1 cellular context compared by ENCODE assay signal in genomic region chr9:93131599-93132286, GRCh38.
TF ChIP-seq lines count a peak whose summit lies in the region.

No MANE protein-coding gene starts in this region.

TF ChIP-seq in IMR-90, 13 proteins besides CTCF, POLR2A, EP300 and RAD21 (continued from another document):
- TF ChIP-seq RCOR1 (IDR thresholded peaks at IDR 0.05; ENCODE audit: insufficient replicate concordance, low read length) (no peak), MAZ (IDR thresholded peaks at IDR 0.05; ENCODE audit: borderline replicate concordance, low read depth, low read length) (no peak), RFX5 (IDR thresholded peaks at IDR 0.05; ENCODE audit: low read depth, low read length) (no peak), SMC3 (IDR thresholded peaks at IDR 0.05; ENCODE audit: low read depth, low read length) (no peak), FOS (IDR thresholded peaks at IDR 0.05; ENCODE audit: low read depth, low read length) (no peak), CHD1 (IDR thresholded peaks at IDR 0.05; ENCODE audit: low read depth, low read length) (no peak), NFE2L2 (IDR thresholded peaks at IDR 0.05; ENCODE audit: low read depth, low read length) (no peak), CEBPB (IDR thresholded peaks at IDR 0.05; ENCODE audit: low read depth, low read length) (no peak), MAFK (IDR thresholded peaks at IDR 0.05; ENCODE audit: low read depth, low read length) (no peak), BHLHE40 (IDR thresholded peaks at IDR 0.05; ENCODE audit: low read depth, low read length) (no peak)
- TF ChIP-seq, protein P1, sequence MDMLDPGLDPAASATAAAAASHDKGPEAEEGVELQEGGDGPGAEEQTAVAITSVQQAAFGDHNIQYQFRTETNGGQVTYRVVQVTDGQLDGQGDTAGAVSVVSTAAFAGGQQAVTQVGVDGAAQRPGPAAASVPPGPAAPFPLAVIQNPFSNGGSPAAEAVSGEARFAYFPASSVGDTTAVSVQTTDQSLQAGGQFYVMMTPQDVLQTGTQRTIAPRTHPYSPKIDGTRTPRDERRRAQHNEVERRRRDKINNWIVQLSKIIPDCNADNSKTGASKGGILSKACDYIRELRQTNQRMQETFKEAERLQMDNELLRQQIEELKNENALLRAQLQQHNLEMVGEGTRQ (IDR thresholded peaks at IDR 0.05; ENCODE audit: low read depth, low read length): no peak
- TF ChIP-seq, protein P2, sequence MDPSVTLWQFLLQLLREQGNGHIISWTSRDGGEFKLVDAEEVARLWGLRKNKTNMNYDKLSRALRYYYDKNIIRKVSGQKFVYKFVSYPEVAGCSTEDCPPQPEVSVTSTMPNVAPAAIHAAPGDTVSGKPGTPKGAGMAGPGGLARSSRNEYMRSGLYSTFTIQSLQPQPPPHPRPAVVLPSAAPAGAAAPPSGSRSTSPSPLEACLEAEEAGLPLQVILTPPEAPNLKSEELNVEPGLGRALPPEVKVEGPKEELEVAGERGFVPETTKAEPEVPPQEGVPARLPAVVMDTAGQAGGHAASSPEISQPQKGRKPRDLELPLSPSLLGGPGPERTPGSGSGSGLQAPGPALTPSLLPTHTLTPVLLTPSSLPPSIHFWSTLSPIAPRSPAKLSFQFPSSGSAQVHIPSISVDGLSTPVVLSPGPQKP (IDR thresholded peaks at IDR 0.05; ENCODE audit: borderline replicate concordance, low read depth, low read length): no peak
